ENCODE assay signal across 8 cellular contexts in the genomic region with DNA sequence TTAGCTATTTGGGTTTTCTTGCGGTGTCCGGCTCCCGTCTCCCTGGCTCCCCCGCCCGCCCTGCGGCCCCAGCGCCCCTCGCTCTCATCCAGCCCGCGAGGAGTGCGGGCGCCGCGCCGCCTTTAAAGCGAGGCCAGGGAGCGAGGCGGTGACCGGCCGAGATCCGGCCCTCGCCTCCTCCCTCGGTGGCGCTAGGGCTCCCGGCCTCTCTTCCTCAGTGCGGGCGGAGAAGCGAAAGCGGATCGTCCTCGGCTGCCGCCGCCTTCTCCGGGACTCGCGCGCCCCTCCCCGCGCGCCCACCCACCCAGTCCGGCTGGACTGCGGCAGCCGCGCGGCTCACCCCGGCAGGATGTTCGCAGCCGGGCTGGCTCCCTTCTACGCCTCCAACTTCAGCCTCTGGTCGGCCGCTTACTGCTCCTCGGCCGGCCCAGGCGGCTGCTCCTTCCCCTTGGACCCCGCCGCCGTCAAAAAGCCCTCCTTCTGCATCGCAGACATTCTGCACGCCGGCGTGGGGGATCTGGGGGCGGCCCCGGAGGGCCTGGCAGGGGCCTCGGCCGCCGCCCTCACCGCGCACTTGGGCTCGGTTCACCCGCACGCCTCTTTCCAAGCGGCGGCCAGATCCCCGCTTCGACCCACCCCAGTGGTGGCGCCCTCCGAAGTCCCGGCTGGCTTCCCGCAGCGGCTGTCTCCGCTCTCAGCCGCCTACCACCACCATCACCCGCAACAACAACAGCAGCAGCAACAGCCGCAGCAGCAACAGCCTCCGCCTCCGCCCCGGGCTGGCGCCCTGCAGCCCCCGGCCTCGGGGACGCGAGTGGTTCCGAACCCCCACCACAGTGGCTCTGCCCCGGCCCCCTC. TPM values are rescaled to one million over a fixed set of nuclear protein-coding genes. Genes with fewer than 3 reads are reported as not detected.
DNase-seq lines count a peak whose midpoint lies in the region; ATAC-seq and TF ChIP-seq lines count a peak whose summit lies in the region.

No MANE protein-coding gene starts in this region.

- DNase-seq in SJSA1 (ENCODE audit: low read depth in 1 of 2, low spot score in 2 of 2): no peak
- DNase-seq in endothelial cell (ENCODE audit: low spot score): peak; percentile 58
- DNase-seq in mucosa of descending colon: peak; percentile 34 to 64 (median 59)
- DNase-seq in DMS114 treated with DMSO at 0.1 percent for 48 hours (lab: John Stamatoyannopoulos, UW; ENCODE audit: unreplicated experiment): no peak
- no peak for DNase-seq in activated gamma-delta T cell (lab: John Stamatoyannopoulos, UW)

- H3K4me2 ChIP-seq in BLaER1: peak overlapping the region; percentile 79

- no peak overlapping the region for H3K27ac Mint-ChIP-seq in endothelial cell (ENCODE audit: unreplicated experiment)

- peak overlapping the region; percentile 84 for H3K4me3 Mint-ChIP-seq in endothelial cell (ENCODE audit: unreplicated experiment)

- H3K36me3 ChIP-seq in BLaER1 (peaks cover 21% of the 10 kb centered on the region), SJSA1 (peaks cover 39% of the 10 kb centered on the region), mucosa of descending colon (ENCODE audit: low read depth) (no peaks in the 10 kb centered on the region)

- intact Hi-C loops in mucosa of descending colon (cut with DNase I, micrococcal nuclease): loop anchor here in 1 of 2 donors (10.0 kb wide), 2 partner anchors 65 to 555 kb away; no protein-coding TSS in a partner anchor

- H3K9me3 Mint-ChIP-seq in endothelial cell (ENCODE audit: unreplicated experiment): no peaks in the 10 kb centered on the region

- H3K36me3 Mint-ChIP-seq in endothelial cell (ENCODE audit: low read depth, unreplicated experiment): no peaks in the 10 kb centered on the region

- H3K27me3 ChIP-seq in BLaER1 (peaks cover 80% of the 10 kb centered on the region), SJSA1 (replicated peaks) (no peaks in the 10 kb centered on the region)

- H3K9ac ChIP-seq in BLaER1: peak overlapping the region; percentile 92

- ATAC-seq in GM18511 (IDR thresholded peaks at IDR 0.05; ENCODE audit: unreplicated experiment) (peak; percentile 53), HG03064 (IDR thresholded peaks at IDR 0.05; ENCODE audit: low read depth, unreplicated experiment) (peak; percentile 55), mucosa of descending colon (peak; percentile 58)

- H4K20me1 ChIP-seq in BLaER1: 0 out of 2 replicates have a peak, but pooled peaks cover 11% of the 10 kb centered on the region

- H3K27ac ChIP-seq in BLaER1: peak overlapping the region; percentile 93
- H3K27ac ChIP-seq in SJSA1: peak overlapping the region; percentile 83

- TF ChIP-seq CTCF in endothelial cell (IDR thresholded peaks at IDR 0.05; ENCODE audit: unreplicated experiment) (no peak), mucosa of descending colon (IDR thresholded peaks at IDR 0.05) (no peak)

- H3K4me3 ChIP-seq in BLaER1 (peak overlapping the region; percentile 83), SJSA1 (peak overlapping the region; percentile 91), mucosa of descending colon (peak overlapping the region; percentile 20)

- H3K4me1 ChIP-seq in BLaER1 (peaks cover 79% of the 10 kb centered on the region), SJSA1 (replicated peaks) (peaks cover 21% of the 10 kb centered on the region), mucosa of descending colon (ENCODE audit: low read depth) (peaks cover 15% of the 10 kb centered on the region)

- peaks cover 52% of the 10 kb centered on the region for H3K4me1 Mint-ChIP-seq in endothelial cell (ENCODE audit: unreplicated experiment)

- H3K9me3 ChIP-seq in BLaER1 (peaks cover 6% of the 10 kb centered on the region; the same call in 1 of the 2 replicates), SJSA1 (replicated peaks) (0 out of 2 replicates have a peak, but pooled peaks cover 3% of the 10 kb centered on the region), mucosa of descending colon (no peaks in the 10 kb centered on the region)

- peaks cover 36% of the 10 kb centered on the region for H3K27me3 Mint-ChIP-seq in endothelial cell (ENCODE audit: unreplicated experiment)

RNA-seq across cellular contexts. Expression of gene HLX, which starts 0.5 kb away (rescaled TPM):
- total RNA-seq in SJSA1 (2014; rRNA removed; shearing (Covaris generic)): 5.2 and 8.3 TPM in 2 replicates
- 1.4 TPM for total RNA-seq in endothelial cell (ENCODE audit: unreplicated experiment)
- total RNA-seq in mucosa of descending colon: 10 to 100 TPM in 1 of 3 donors, 1 to 10 TPM in 2; 2.6 to 43.4 (median 6.2) TPM

Comparison
In these comparisons a context has a peak if more than half of its experiments do, and no peak if none do; other contexts are left out.
1. H3K4me3 ChIP-seq: peak in every context shown above with its lines; median percentile 91 in SJSA1; 83 in BLaER1; 20 in mucosa of descending colon.
2. DNase-seq: peak in endothelial cell (single experiment) and mucosa of descending colon (3 of 3); none in SJSA1 (0 of 2), DMS114 treated with DMSO at 0.1 percent for 48 hours (single experiment) and activated gamma-delta T cell (single experiment).
3. Peak in every context shown above with its lines, with median percentiles within 50 percentile points of each other: ATAC-seq.